ENCODE assay signal across 29 cellular contexts in the genomic region with DNA sequence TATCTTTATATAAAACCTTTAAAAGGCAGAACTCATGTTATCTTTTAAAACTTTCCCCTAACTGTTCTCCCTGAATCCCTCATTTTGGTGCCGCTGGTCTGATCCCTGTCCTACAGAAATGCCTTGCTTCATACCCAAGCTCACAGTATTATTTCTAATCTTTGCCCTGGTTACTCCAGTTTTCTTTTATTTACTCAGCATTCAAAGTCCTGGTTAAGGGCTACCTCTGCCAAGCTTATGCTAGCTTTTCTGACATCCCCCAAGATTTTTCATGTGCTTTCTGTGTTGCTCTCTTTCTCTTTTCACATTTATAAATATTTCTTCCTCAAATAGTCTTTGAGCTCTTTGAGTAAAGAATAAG.
DNase-seq lines count a peak whose midpoint lies in the region; ATAC-seq, FAIRE-seq and TF ChIP-seq lines count a peak whose summit lies in the region.
"Had no signal": no experiment of that assay in that cellular context is flagged by ENCODE, and none has a peak within 500 bp of the region (broad histone marks: within the 10 kb centered on the region; RNA-seq: fewer than 3 reads in every experiment).

No MANE protein-coding gene starts in this region.

- CTCF ChIA-PET in CD8-positive, alpha-beta T cell (lab: Charles Lee), result interaction anchor here (1.0 to 1.8 kb wide), 3 partner anchors 348 to 660 kb away, joined by 3 to 6 read pairs (median 5); no protein-coding TSS in a partner anchor

- no peak overlapping the region for H3K4me3 Mint-ChIP-seq in CD8-positive, alpha-beta T cell
- H3K4me3 Mint-ChIP-seq in T-helper 17 cell (no peak overlapping the region), osteocyte (ENCODE audit: unreplicated experiment) (no peak overlapping the region)
- no peak overlapping the region for H3K4me3 Mint-ChIP-seq in dendritic cell treated with granulocyte-macrophage colony-stimulating factor and Interleukin-4, amounts not matched to agents 40 ng/mL and 50 ng/mL, for 4 days

- H3K27me3 ChIP-seq in CD8-positive, alpha-beta T cell (ENCODE audit: insufficient read depth, low read length), result no peaks in the 10 kb centered on the region
- H3K27me3 ChIP-seq: BLaER1, right atrium auricular region had no signal

- ATAC-seq in CD8-positive, alpha-beta T cell, result no peak
- ATAC-seq in T-helper 17 cell (no peak), HG03045 (IDR thresholded peaks at IDR 0.05; ENCODE audit: unreplicated experiment) (no peak), GM21360 (IDR thresholded peaks at IDR 0.05; ENCODE audit: unreplicated experiment) (no peak)

- H3K27me3 Mint-ChIP-seq in CD8-positive, alpha-beta T cell (ENCODE audit: low read depth), result no peaks in the 10 kb centered on the region
- H3K27me3 Mint-ChIP-seq in T-helper 17 cell (no peaks in the 10 kb centered on the region), osteocyte (ENCODE audit: unreplicated experiment) (no peaks in the 10 kb centered on the region)
- H3K27me3 Mint-ChIP-seq in dendritic cell treated with granulocyte-macrophage colony-stimulating factor and Interleukin-4, amounts not matched to agents 40 ng/mL and 50 ng/mL, for 4 days, result no peaks in the 10 kb centered on the region

- H3K4me1 Mint-ChIP-seq in CD8-positive, alpha-beta T cell (ENCODE audit: low read depth), result peaks cover 50% of the 10 kb centered on the region
- H3K4me1 Mint-ChIP-seq in T-helper 17 cell (peaks cover 48% of the 10 kb centered on the region), osteocyte (ENCODE audit: unreplicated experiment) (peaks cover 9% of the 10 kb centered on the region)
- H3K4me1 Mint-ChIP-seq in dendritic cell treated with granulocyte-macrophage colony-stimulating factor and Interleukin-4, amounts not matched to agents 40 ng/mL and 50 ng/mL, for 4 days (ENCODE audit: low read depth), result peaks cover 60% of the 10 kb centered on the region

- no peak overlapping the region for H3K27ac ChIP-seq in CD8-positive, alpha-beta T cell (ENCODE audit: low read depth, low read length)
- H3K27ac ChIP-seq: BLaER1, epithelial cell of prostate, WERI-Rb-1 had no signal

- intact Hi-C loops in CD8-positive, alpha-beta T cell (cut with DNase I, micrococcal nuclease), result loop anchor here in 1 of 2 experiments (5.0 kb wide), 2 partner anchors 39 to 659 kb away; no protein-coding TSS in a partner anchor
- intact Hi-C loops in dendritic cell treated with granulocyte-macrophage colony-stimulating factor and Interleukin-4, amounts not matched to agents 40 ng/mL and 50 ng/mL, for 4 days (cut with micrococcal nuclease), result loop anchor here (5.0 kb wide), 1 partner anchor 36 kb away; no protein-coding TSS in a partner anchor

- FAIRE-seq in D721Med (lab: Jason Lieb, UNC), result no peak
- FAIRE-seq: G401.6 had no signal

- peaks cover 9% of the 10 kb centered on the region for H3K4me1 ChIP-seq in CD8-positive, alpha-beta T cell (ENCODE audit: insufficient read depth, low read length)

- no peaks in the 10 kb centered on the region for H3K36me3 ChIP-seq in CD8-positive, alpha-beta T cell (ENCODE audit: insufficient read depth, low read length)
- H3K36me3 ChIP-seq: WERI-Rb-1 had no signal

- TF ChIP-seq CTCF in CD8-positive, alpha-beta T cell (IDR thresholded peaks at IDR 0.05), result no peak
- TF ChIP-seq CTCF in osteocyte (IDR thresholded peaks at IDR 0.05), result no peak
- TF ChIP-seq CTCF in D721Med (IDR thresholded peaks at IDR 0.05; ENCODE audit: insufficient read depth, missing control alignments), result no peak

- no peak for DNase-seq in CD8-positive, alpha-beta T cell
- DNase-seq in T-helper 17 cell, result no peak
- no peak for DNase-seq in osteocyte (ENCODE audit: extremely low spot score, unreplicated experiment)
- no peak for DNase-seq in activated gamma-delta T cell (lab: John Stamatoyannopoulos, UW)
- DNase-seq in D721Med (ENCODE audit: insufficient read length, low spot score), result no peak
- DNase-seq: activated naive CD4-positive, alpha-beta T cell treated with anti-CD3 and anti-CD28 coated beads, Interleukin-2, amount 50 U/mL, for 16 hours; aorta; effector memory CD4-positive, alpha-beta T cell; HCEC 1CT; hippocampal formation; Kasumi-1; left colon; mesendoderm; NCI-H1436 treated with DMSO at 0.1 percent for 48 hours; NCI-H345; posterior cingulate gyrus; SW 1271; T-helper 9 cell; trophoblast cell; WERI-Rb-1 had no signal

- peak overlapping the region; percentile 33 for H3K27ac Mint-ChIP-seq in CD8-positive, alpha-beta T cell
- H3K27ac Mint-ChIP-seq in T-helper 17 cell, result peak overlapping the region; percentile 32
- H3K27ac Mint-ChIP-seq in dendritic cell treated with granulocyte-macrophage colony-stimulating factor and Interleukin-4, amounts not matched to agents 40 ng/mL and 50 ng/mL, for 4 days, result peak overlapping the region; percentile 84
- peak overlapping the region; percentile 9 for H3K27ac Mint-ChIP-seq in osteocyte (ENCODE audit: unreplicated experiment)

- no peaks in the 10 kb centered on the region for H3K9me3 ChIP-seq in CD8-positive, alpha-beta T cell (ENCODE audit: low read length)
- no peaks in the 10 kb centered on the region for H3K9me3 ChIP-seq in T-helper 17 cell (ENCODE audit: control insufficient read depth, low read length, poor library complexity, severe bottlenecking)
- H3K9me3 ChIP-seq: right atrium auricular region had no signal

- peaks cover 4% of the 10 kb centered on the region for H3K36me3 Mint-ChIP-seq in CD8-positive, alpha-beta T cell
- peaks cover 7% of the 10 kb centered on the region for H3K36me3 Mint-ChIP-seq in T-helper 17 cell (ENCODE audit: low read depth)
- H3K36me3 Mint-ChIP-seq in dendritic cell treated with granulocyte-macrophage colony-stimulating factor and Interleukin-4, amounts not matched to agents 40 ng/mL and 50 ng/mL, for 4 days (ENCODE audit: low read depth), result peaks cover 36% of the 10 kb centered on the region
- H3K36me3 Mint-ChIP-seq in osteocyte (ENCODE audit: unreplicated experiment), result peaks cover 2% of the 10 kb centered on the region

- peaks cover 7% of the 10 kb centered on the region for H3K9me3 Mint-ChIP-seq in CD8-positive, alpha-beta T cell
- H3K9me3 Mint-ChIP-seq in dendritic cell treated with granulocyte-macrophage colony-stimulating factor and Interleukin-4, amounts not matched to agents 40 ng/mL and 50 ng/mL, for 4 days, result no peaks in the 10 kb centered on the region
- peaks cover 6% of the 10 kb centered on the region for H3K9me3 Mint-ChIP-seq in osteocyte (ENCODE audit: unreplicated experiment)

- no peak overlapping the region for H3K4me3 ChIP-seq in CD8-positive, alpha-beta T cell (ENCODE audit: low read depth, low read length)
- H3K4me3 ChIP-seq: BLaER1, coronary artery, right atrium auricular region, smooth muscle cell had no signal

- POLR2A ChIA-PET in CD8-positive, alpha-beta T cell (lab: Charles Lee), result no interaction called here

Comparison
In these comparisons a context has a peak if more than half of its experiments do, and no peak if none do; other contexts are left out.
1. H3K27ac Mint-ChIP-seq: peak in every context shown above with its lines; median percentile 84 in dendritic cell treated with granulocyte-macrophage colony-stimulating factor and Interleukin-4, amounts not matched to agents 40 ng/mL and 50 ng/mL, for 4 days; 33 in CD8-positive, alpha-beta T cell; 32 in T-helper 17 cell; 9 in osteocyte.